ENCODE assay signal across 1 cellular context in genomic region chr9:35920004-35920658, GRCh38.
TF ChIP-seq lines count a peak whose summit lies in the region.

No MANE protein-coding gene starts in this region.

TF ChIP-seq in K562, 482 proteins besides CTCF, POLR2A, EP300 and RAD21:
- peak; percentile 53; the same call in 1 of the 2 replicates for TF ChIP-seq NR2C2 (CRISPR knock-in tag; IDR thresholded peaks at IDR 0.05)
- peak; percentile 59; the same call in 1 of the 2 replicates for TF ChIP-seq NR2C2 (tag; IDR thresholded peaks at IDR 0.05)
- no peak for TF ChIP-seq ATF2 (CRISPR knock-in tag; IDR thresholded peaks at IDR 0.05)
- 0 out of 2 replicates have a peak, but pooled peaks have one; percentile 25 for TF ChIP-seq ZNF395 (CRISPR knock-in tag; IDR thresholded peaks at IDR 0.05)
- TF ChIP-seq IRF9 (tag; IDR thresholded peaks at IDR 0.05), result no peak
- TF ChIP-seq TRIM25 (IDR thresholded peaks at IDR 0.05; ENCODE audit: borderline replicate concordance), result no peak
- TF ChIP-seq MIER1 (IDR thresholded peaks at IDR 0.05; ENCODE audit: low read depth), result no peak
- peak; percentile 42 for TF ChIP-seq DACH1 (IDR thresholded peaks at IDR 0.05; ENCODE audit: partially characterized antibody)
- TF ChIP-seq HBP1 (CRISPR knock-in tag; IDR thresholded peaks at IDR 0.05), result no peak
- no peak for TF ChIP-seq ZBTB40 (IDR thresholded peaks at IDR 0.05)
- TF ChIP-seq ZBTB40 (CRISPR knock-in tag; IDR thresholded peaks at IDR 0.05), result no peak
- TF ChIP-seq KLF1 (tag; IDR thresholded peaks at IDR 0.05), result no peak
- no peak for TF ChIP-seq TSC22D4 (tag; IDR thresholded peaks at IDR 0.05)
- TF ChIP-seq NR2C1 (IDR thresholded peaks at IDR 0.05), result peak; percentile 74
- peak; percentile 48; the same call in 1 of the 2 replicates for TF ChIP-seq NR2C1 (tag; IDR thresholded peaks at IDR 0.05)
- no peak for TF ChIP-seq MYNN (IDR thresholded peaks at IDR 0.05)
- no peak for TF ChIP-seq MYNN (CRISPR knock-in tag; IDR thresholded peaks at IDR 0.05)
- 0 out of 2 replicates have a peak, but pooled peaks have one; percentile 28 for TF ChIP-seq SPI1 (IDR thresholded peaks at IDR 0.05; ENCODE audit: borderline replicate concordance, low read depth, low read length)
- TF ChIP-seq TAF15 (IDR thresholded peaks at IDR 0.05; ENCODE audit: low read depth, low read length), result no peak
- TF ChIP-seq ZNF592 (IDR thresholded peaks at IDR 0.05), result peak; percentile 53
- TF ChIP-seq U2AF2 (optimal IDR thresholded peaks at IDR 0.05; ENCODE audit: low read depth, low read length), result no peak
TF ChIP-seq in K562: peak in this region for 6.
